3 cellular contexts compared by ENCODE assay signal in genomic region chr15:98673133-98673532, GRCh38.
TF ChIP-seq lines count a peak whose summit lies in the region.

No MANE protein-coding gene starts in this region.

TF ChIP-seq in GM23338, 12 proteins besides CTCF, POLR2A, EP300 and RAD21:
- TF ChIP-seq CREB1 (CRISPR knock-in tag; IDR thresholded peaks at IDR 0.05; ENCODE audit: low read depth), result no peak
- TF ChIP-seq ZNF462 (CRISPR knock-in tag; IDR thresholded peaks at IDR 0.05), result no peak

TF ChIP-seq in IMR-90, 13 proteins besides CTCF, POLR2A, EP300 and RAD21:
- no peak for TF ChIP-seq USF2 (IDR thresholded peaks at IDR 0.05; ENCODE audit: low read depth, low read length)
- TF ChIP-seq FOS (IDR thresholded peaks at IDR 0.05; ENCODE audit: low read depth, low read length), result no peak
- TF ChIP-seq NFE2L2 (IDR thresholded peaks at IDR 0.05; ENCODE audit: low read depth, low read length), result no peak
- TF ChIP-seq RFX5 (IDR thresholded peaks at IDR 0.05; ENCODE audit: low read depth, low read length), result no peak
- no peak for TF ChIP-seq MXI1 (IDR thresholded peaks at IDR 0.05; ENCODE audit: borderline replicate concordance, low read depth, low read length)
- no peak for TF ChIP-seq CEBPB (IDR thresholded peaks at IDR 0.05; ENCODE audit: low read depth, low read length)
- no peak for TF ChIP-seq CHD1 (IDR thresholded peaks at IDR 0.05; ENCODE audit: low read depth, low read length)
- no peak for TF ChIP-seq MAFK (IDR thresholded peaks at IDR 0.05; ENCODE audit: low read depth, low read length)

TF ChIP-seq in H1, 55 proteins besides CTCF, POLR2A, EP300 and RAD21:
- no peak for TF ChIP-seq JUN (IDR thresholded peaks at IDR 0.05; ENCODE audit: low read depth, low read length)
- TF ChIP-seq ATF3 (IDR thresholded peaks at IDR 0.05; ENCODE audit: insufficient read depth, low read depth, low read length), result no peak
- TF ChIP-seq PHF8 (conservative IDR thresholded peaks at IDR 0.05; ENCODE audit: low read depth, low read length), result no peak
- TF ChIP-seq GABPA (IDR thresholded peaks at IDR 0.05; ENCODE audit: borderline replicate concordance, insufficient read depth, low read length), result no peak
- no peak for TF ChIP-seq MAX (IDR thresholded peaks at IDR 0.05)
- no peak for TF ChIP-seq NRF1 (IDR thresholded peaks at IDR 0.05; ENCODE audit: low read depth, low read length)
- no peak for TF ChIP-seq RFX5 (IDR thresholded peaks at IDR 0.05; ENCODE audit: borderline replicate concordance, low read depth, low read length)
- TF ChIP-seq SUZ12 (IDR thresholded peaks at IDR 0.05; ENCODE audit: low read length), result no peak
- no peak for TF ChIP-seq BACH1 (IDR thresholded peaks at IDR 0.05; ENCODE audit: low read length)
